16 cellular contexts compared by ENCODE assay signal in the genomic region with DNA sequence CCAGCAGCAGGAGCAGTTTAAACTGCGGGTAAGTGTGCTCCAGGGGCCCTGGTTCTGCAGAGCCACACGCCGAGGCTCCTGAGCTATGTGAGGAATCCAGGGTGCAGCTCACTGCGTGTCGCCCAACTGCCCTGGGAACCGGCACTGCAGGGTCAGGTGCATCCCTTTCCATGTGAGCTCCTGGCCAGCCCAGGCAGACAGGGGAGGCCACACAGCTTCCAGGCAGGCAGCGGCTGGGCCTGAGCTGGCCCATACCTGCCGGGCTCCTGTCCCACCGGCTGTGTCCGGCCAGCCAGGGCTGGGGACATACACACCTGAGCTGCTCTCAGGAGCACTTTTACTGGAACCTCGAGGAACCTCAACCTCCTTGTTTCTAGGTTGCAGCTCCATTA. TPM values are rescaled to one million over a fixed set of nuclear protein-coding genes. Genes with fewer than 3 reads are reported as not detected.
DNase-seq lines count a peak whose midpoint lies in the region; ATAC-seq, FAIRE-seq and TF ChIP-seq lines count a peak whose summit lies in the region.
"Had no signal": no experiment of that assay in that cellular context is flagged by ENCODE, and none has a peak within 500 bp of the region (broad histone marks: within the 10 kb centered on the region; RNA-seq: fewer than 3 reads in every experiment).

No MANE protein-coding gene starts in this region.

- H3K36me3 ChIP-seq in breast epithelium (no peaks in the 10 kb centered on the region), mammary epithelial cell (ENCODE audit: insufficient read depth, low read length) (no peaks in the 10 kb centered on the region), heart left ventricle (no peaks in the 10 kb centered on the region), pancreas (no peaks in the 10 kb centered on the region), aorta (ENCODE audit: control insufficient read depth in 1 of 2, insufficient read depth in 2 of 2, low read length in 1 of 2) (no peaks in the 10 kb centered on the region)

- H3K27me3 ChIP-seq in breast epithelium (peaks cover 0 to 7% of the 10 kb centered on the region in 2 donors), mammary epithelial cell (ENCODE audit: insufficient read depth, low read length) (no peaks in the 10 kb centered on the region), heart left ventricle (no peaks in the 10 kb centered on the region), pancreas (no peaks in the 10 kb centered on the region), aorta (ENCODE audit: control insufficient read depth in 1 of 2, insufficient read depth in 2 of 2, low read length in 1 of 2) (no peaks in the 10 kb centered on the region)

- DNase-seq in breast epithelium (ENCODE audit: low spot score in 2 of 2) (no peak), mammary epithelial cell (no peak), heart left ventricle (peak; percentile 3 to 50 (median 13)), pancreas (peak in 5 of 6 donors; percentile 12 to 51 (median 36)), aorta (peak; percentile 21 to 37), germinal center (ENCODE audit: low spot score) (no peak)
- DNase-seq in activated CD4-positive, alpha-beta memory T cell treated with anti-CD3 and anti-CD28 coated beads, Interleukin-2, amount 10 ng/mL, durations not matched to agents 7 days and 5 days, result no peak
- DNase-seq: effector CD4-positive, alpha-beta T cell; NCI-H2081; NCI-H774; stimulated activated naive CD8-positive, alpha-beta T cell treated with anti-CD3 and anti-CD28 coated beads, Interleukin-15, amount 100 ng/mL, for 72 hours had no signal

- no peaks in the 10 kb centered on the region for H3K9me3 Mint-ChIP-seq in activated CD4-positive, alpha-beta memory T cell treated with anti-CD3 and anti-CD28 coated beads, Interleukin-2, amount 10 ng/mL, durations not matched to agents 7 days and 5 days
- H3K9me3 Mint-ChIP-seq: activated T-helper 17 cell treated with anti-CD3 and anti-CD28 coated beads, Interleukin-2, amount 50 U/mL, for 72 hours; stimulated activated naive CD8-positive, alpha-beta T cell treated with anti-CD3 and anti-CD28 coated beads, Interleukin-15, amount 100 ng/mL, for 72 hours had no signal

- FAIRE-seq in pancreas (lab: Jason Lieb, UNC), result no peak
- FAIRE-seq: D721Med, islet of Langerhans had no signal

- no peak overlapping the region for H3K4me2 ChIP-seq in mammary epithelial cell (ENCODE audit: insufficient read depth, low read depth, low read length)

- H4K20me1 ChIP-seq in mammary epithelial cell (ENCODE audit: insufficient read depth, low read length), result no peaks in the 10 kb centered on the region

- H3K36me3 Mint-ChIP-seq in activated CD4-positive, alpha-beta memory T cell treated with anti-CD3 and anti-CD28 coated beads, Interleukin-2, amount 10 ng/mL, durations not matched to agents 7 days and 5 days (ENCODE audit: low read depth), result no peaks in the 10 kb centered on the region
- H3K36me3 Mint-ChIP-seq: brain had no signal

- H3K4me3 ChIP-seq in breast epithelium (peak overlapping the region in 1 of 3 donors; percentile 25), mammary epithelial cell (replicated peaks in 1 of 3; ENCODE audit: insufficient read depth in 1 of 3, low read depth in 2 of 3, low read length in 3 of 3) (no peak overlapping the region), heart left ventricle (no peak overlapping the region), pancreas (no peak overlapping the region), aorta (ENCODE audit: low read length in 2 of 2) (no peak overlapping the region)

- intact Hi-C loops in breast epithelium (cut with DNase I; ENCODE audit: low total_unique reads), result no loop called here
- intact Hi-C loops in mammary epithelial cell (cut with micrococcal nuclease), result loop anchor here (10.0 kb wide), 1 partner anchor 92 kb away; no protein-coding TSS in a partner anchor
- intact Hi-C loops in heart left ventricle (cut with DNase I), result loop anchor here in 7 of 10 donors (2.0 to 10.0 kb wide), 4 partner anchors 48 to 94 kb away; no protein-coding TSS in a partner anchor
- intact Hi-C loops in pancreas (cut with DNase I), result no loop called here
- intact Hi-C loops in aorta (cut with DNase I), result no loop called here

- dilution Hi-C loops in mammary epithelial cell (cut with HindIII; ENCODE audit: low sequenced_read_pairs), result no loop called here

- no peak overlapping the region for H3K4me3 Mint-ChIP-seq in activated CD4-positive, alpha-beta memory T cell treated with anti-CD3 and anti-CD28 coated beads, Interleukin-2, amount 10 ng/mL, durations not matched to agents 7 days and 5 days
- H3K4me3 Mint-ChIP-seq: activated T-helper 17 cell treated with anti-CD3 and anti-CD28 coated beads, Interleukin-2, amount 50 U/mL, for 72 hours; stimulated activated naive CD8-positive, alpha-beta T cell treated with anti-CD3 and anti-CD28 coated beads, Interleukin-15, amount 100 ng/mL, for 72 hours had no signal

- 49% methylated on average over 11 of the region's 11 CpGs for WGBS in mammary epithelial cell (ENCODE audit: low coverage, missing lambda C conversion rate)
- 69 to 95% (median 72%) methylated on average over 4 to 11 of the region's 11 CpGs for WGBS in heart left ventricle, 4 donors
- 16 to 31% methylated on average over 11 of the region's 11 CpGs for WGBS in pancreas, 2 donors
- 79 to 84% methylated on average over 11 of the region's 11 CpGs for WGBS in aorta, 2 donors

- H3K9me3 ChIP-seq in breast epithelium (no peaks in the 10 kb centered on the region), mammary epithelial cell (replicated peaks; ENCODE audit: insufficient read depth, low read length) (no peaks in the 10 kb centered on the region), heart left ventricle (no peaks in the 10 kb centered on the region), pancreas (no peaks in the 10 kb centered on the region), aorta (ENCODE audit: control insufficient read depth, low read length) (no peaks in the 10 kb centered on the region)

- ATAC-seq in heart left ventricle (no peak), pancreas (peak; percentile 17 to 74 (median 67)), aorta (ENCODE audit: low FRiP score) (no peak), HG02642 (IDR thresholded peaks at IDR 0.05; ENCODE audit: poor library complexity, unreplicated experiment) (no peak)
- ATAC-seq: activated T-helper 17 cell treated with anti-CD3 and anti-CD28 coated beads, Interleukin-2, amount 50 U/mL, for 72 hours; stimulated activated naive CD8-positive, alpha-beta T cell treated with anti-CD3 and anti-CD28 coated beads, Interleukin-15, amount 100 ng/mL, for 72 hours had no signal

- H3K4me1 ChIP-seq in breast epithelium (peaks cover 0 to 6% of the 10 kb centered on the region in 2 donors), mammary epithelial cell (ENCODE audit: insufficient read depth, low read length) (peaks cover 6% of the 10 kb centered on the region), heart left ventricle (peaks cover 0 to 21% (median 17%) of the 10 kb centered on the region in 12 donors), pancreas (no peaks in the 10 kb centered on the region), aorta (ENCODE audit: control insufficient read depth in 1 of 2, insufficient read depth in 2 of 2, low read length in 2 of 2) (no peaks in the 10 kb centered on the region)

- H3K9ac ChIP-seq in mammary epithelial cell (ENCODE audit: insufficient read depth, low read length), result no peak overlapping the region

- no peaks in the 10 kb centered on the region for H3K79me2 ChIP-seq in mammary epithelial cell (ENCODE audit: insufficient read depth, low read length)

- TF ChIP-seq CTCF in breast epithelium (IDR thresholded peaks at IDR 0.05), result no peak
- no peak for TF ChIP-seq CTCF in mammary epithelial cell (conservative IDR thresholded peaks at IDR 0.05 in 1 of 2, IDR thresholded peaks at IDR 0.05 in 1 of 2; ENCODE audit: extremely low read depth in 1 of 2, insufficient read depth in 1 of 2, low read depth in 1 of 2, low read length in 2 of 2)
- TF ChIP-seq CTCF in heart left ventricle (IDR thresholded peaks at IDR 0.05), result no peak
- no peak for TF ChIP-seq CTCF in pancreas (IDR thresholded peaks at IDR 0.05)

- no peaks in the 10 kb centered on the region for H3K4me1 Mint-ChIP-seq in activated CD4-positive, alpha-beta memory T cell treated with anti-CD3 and anti-CD28 coated beads, Interleukin-2, amount 10 ng/mL, durations not matched to agents 7 days and 5 days
- H3K4me1 Mint-ChIP-seq: activated T-helper 17 cell treated with anti-CD3 and anti-CD28 coated beads, Interleukin-2, amount 50 U/mL, for 72 hours; stimulated activated naive CD8-positive, alpha-beta T cell treated with anti-CD3 and anti-CD28 coated beads, Interleukin-15, amount 100 ng/mL, for 72 hours had no signal

- in situ Hi-C loops in mammary epithelial cell (cut with MboI; ENCODE audit: low sequenced_read_pairs in 2 of 2), result no loop called here

- CTCF ChIA-PET in mammary epithelial cell (lab: Charles Lee; ENCODE audit: low non-redundant PET), result no interaction called here
- CTCF ChIA-PET in activated CD4-positive, alpha-beta memory T cell treated with anti-CD3 and anti-CD28 coated beads, Interleukin-2, amount 10 ng/mL, durations not matched to agents 7 days and 5 days (lab: Charles Lee), result no interaction called here

- no peak overlapping the region for H2AFZ ChIP-seq in mammary epithelial cell (ENCODE audit: low read depth, low read length)

- TF ChIP-seq POLR2A in breast epithelium (IDR thresholded peaks at IDR 0.05) (no peak), heart left ventricle (IDR thresholded peaks at IDR 0.05) (no peak)

- no peak overlapping the region for H3K27ac Mint-ChIP-seq in activated CD4-positive, alpha-beta memory T cell treated with anti-CD3 and anti-CD28 coated beads, Interleukin-2, amount 10 ng/mL, durations not matched to agents 7 days and 5 days
- H3K27ac Mint-ChIP-seq: activated T-helper 17 cell treated with anti-CD3 and anti-CD28 coated beads, Interleukin-2, amount 50 U/mL, for 72 hours; stimulated activated naive CD8-positive, alpha-beta T cell treated with anti-CD3 and anti-CD28 coated beads, Interleukin-15, amount 100 ng/mL, for 72 hours had no signal

- H3K27me3 Mint-ChIP-seq in activated CD4-positive, alpha-beta memory T cell treated with anti-CD3 and anti-CD28 coated beads, Interleukin-2, amount 10 ng/mL, durations not matched to agents 7 days and 5 days, result peaks cover 3% of the 10 kb centered on the region

- H3K27ac ChIP-seq in breast epithelium, result peak overlapping the region; percentile 45 to 78
- H3K27ac ChIP-seq in mammary epithelial cell (ENCODE audit: insufficient read depth, low read depth, low read length), result no peak overlapping the region
- peak overlapping the region in 4 of 12 donors; percentile 5 to 52 (median 20) for H3K27ac ChIP-seq in heart left ventricle
- H3K27ac ChIP-seq in pancreas, result no peak overlapping the region
- no peak overlapping the region for H3K27ac ChIP-seq in aorta (ENCODE audit: low read depth in 1 of 2, low read length in 2 of 2)

- no TSS peak for BruUV-seq in mammary epithelial cell (replicated peaks; lab: Mats Ljungman, UMichigan)

- POLR2A ChIA-PET in activated CD4-positive, alpha-beta memory T cell treated with anti-CD3 and anti-CD28 coated beads, Interleukin-2, amount 10 ng/mL, durations not matched to agents 7 days and 5 days (lab: Charles Lee), result no interaction called here

RNA-seq across cellular contexts. Expression of gene COL18A1, which starts 18.6 kb away (rescaled TPM):
- total RNA-seq in breast epithelium (10 to 100 TPM; 48.3 to 62.9 (median 55.8) TPM), mammary epithelial cell (10 to 100 TPM; 45.6 to 79.7 TPM), heart left ventricle (100 to 1,000 TPM in 2 of 9 donors, 10 to 100 TPM in 7; 31.7 to 109 (median 59.0) TPM), pancreas (10 to 100 TPM; 38.7 to 93.0 (median 62.4) TPM), aorta (100 to 1,000 TPM; 289 to 301 TPM)
- polyA plus RNA-seq in mammary epithelial cell (27.3 TPM), heart left ventricle (10 to 100 TPM; 38.9 to 65.6 TPM), pancreas (100 to 1,000 TPM; 285 to 301 TPM), aorta (100 to 1,000 TPM in 1 of 2 donors, 10 to 100 TPM in 1; 97.3 to 963 TPM)
- polyA minus RNA-seq in mammary epithelial cell, result 7.5 TPM
- total RNA-seq in activated CD4-positive, alpha-beta memory T cell treated with anti-CD3 and anti-CD28 coated beads, Interleukin-2, amount 10 ng/mL, durations not matched to agents 7 days and 5 days, result 1 to 10 TPM; 2.2 to 3.9 TPM

Comparison
In these comparisons a context has a peak if more than half of its experiments do, and no peak if none do; other contexts are left out.
1. H3K27ac ChIP-seq: peak in breast epithelium (2 of 2); none in mammary epithelial cell (single experiment), pancreas (0 of 4) and aorta (0 of 2).
2. intact Hi-C loops: an anchor here in mammary epithelial cell (10.0 kb wide) and heart left ventricle (2.0 to 10.0 kb wide); none called in breast epithelium, pancreas and aorta.
3. DNase-seq: peak in heart left ventricle (5 of 5), pancreas (5 of 6) and aorta (2 of 2); none in breast epithelium (0 of 2), mammary epithelial cell (single experiment), activated CD4-positive, alpha-beta memory T cell treated with anti-CD3 and anti-CD28 coated beads, Interleukin-2, amount 10 ng/mL, durations not matched to agents 7 days and 5 days (single experiment) and germinal center (single experiment).
4. ATAC-seq: peak in pancreas (4 of 4); none in heart left ventricle (0 of 4), aorta (single experiment) and HG02642 (single experiment).
5. RNA of gene COL18A1, which starts 18.6 kb away (total RNA-seq): 289 to 301 TPM in aorta, 45.6 to 79.7 TPM in mammary epithelial cell, 38.7 to 93.0 TPM in pancreas, 31.7 to 109 TPM in heart left ventricle and 48.3 to 62.9 TPM in breast epithelium; 2.2 to 3.9 TPM in activated CD4-positive, alpha-beta memory T cell treated with anti-CD3 and anti-CD28 coated beads, Interleukin-2, amount 10 ng/mL, durations not matched to agents 7 days and 5 days; every median in the first group is over 4 times any median in the second.